21 cellular contexts compared by ENCODE assay signal in the genomic region with DNA sequence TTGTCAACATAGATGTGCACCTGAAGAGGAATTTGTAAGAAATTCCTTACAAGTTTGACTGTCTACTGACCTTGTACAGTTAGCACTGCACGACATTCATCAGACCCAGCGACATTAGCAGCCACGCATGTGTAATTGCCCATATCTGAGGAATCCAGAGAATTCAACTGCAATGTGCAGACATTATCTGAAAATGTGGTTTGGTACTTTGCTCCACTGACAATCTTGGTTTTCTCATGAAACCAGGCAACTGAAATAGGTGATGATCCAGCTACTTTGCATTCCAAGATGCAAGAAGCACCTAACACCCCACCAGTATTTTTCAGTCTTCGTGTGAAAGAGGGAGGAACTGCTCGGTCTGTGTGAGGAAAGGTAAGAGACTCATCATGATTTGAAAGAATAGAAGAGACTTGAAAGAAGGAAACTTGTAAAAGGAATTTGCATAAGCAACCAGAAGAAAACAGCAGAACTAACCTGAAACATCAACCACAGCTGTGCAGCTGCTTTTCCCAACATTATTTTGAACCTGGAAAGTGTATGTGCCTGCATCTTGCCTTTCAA.
"Had no signal": no experiment of that assay in that cellular context is flagged by ENCODE, and none has a peak within 500 bp of the region (broad histone marks: within the 10 kb centered on the region; RNA-seq: fewer than 3 reads in every experiment).

No MANE protein-coding gene starts in this region.

- H3K4me3 Mint-ChIP-seq: activated CD8-positive, alpha-beta T cell treated with anti-CD3 and anti-CD28 coated beads for 36 hours; activated T-cell treated with anti-CD3 and anti-CD28 coated beads, Interleukin-2, amount 50 U/mL, for 4 hours; activated T-helper 17 cell treated with anti-CD3 and anti-CD28 coated beads, Interleukin-2, amount 50 U/mL, for 72 hours; naive thymus-derived CD4-positive, alpha-beta T cell had no signal

- ATAC-seq: activated CD8-positive, alpha-beta T cell treated with anti-CD3 and anti-CD28 coated beads for 36 hours; activated naive CD4-positive, alpha-beta T cell treated with anti-CD3 and anti-CD28 coated beads, Interleukin-2, amount 50 U/mL, for 72 hours; activated T-cell treated with anti-CD3 and anti-CD28 coated beads, Interleukin-2, amount 50 U/mL, for 4 hours; activated T-helper 17 cell treated with anti-CD3 and anti-CD28 coated beads, Interleukin-2, amount 50 U/mL, for 72 hours; body of pancreas; naive thymus-derived CD4-positive, alpha-beta T cell had no signal

- H3K27ac ChIP-seq: body of pancreas, coronary artery, dorsolateral prefrontal cortex, ovary, sigmoid colon, tibial nerve had no signal

- H3K27me3 ChIP-seq: body of pancreas, ovary, sigmoid colon, tibial nerve had no signal

- H3K9me3 Mint-ChIP-seq: activated CD8-positive, alpha-beta T cell treated with anti-CD3 and anti-CD28 coated beads for 36 hours; activated naive CD4-positive, alpha-beta T cell treated with anti-CD3 and anti-CD28 coated beads, Interleukin-2, amount 50 U/mL, for 72 hours; activated T-cell treated with anti-CD3 and anti-CD28 coated beads, Interleukin-2, amount 50 U/mL, for 4 hours had no signal

- H3K4me1 Mint-ChIP-seq: activated T-helper 17 cell treated with anti-CD3 and anti-CD28 coated beads, Interleukin-2, amount 50 U/mL, for 72 hours; naive thymus-derived CD4-positive, alpha-beta T cell had no signal

- H3K4me1 ChIP-seq: body of pancreas, sigmoid colon, tibial nerve had no signal

- H3K4me3 ChIP-seq: body of pancreas, coronary artery, dorsolateral prefrontal cortex, ovary, sigmoid colon, tibial nerve had no signal

- H3K27ac Mint-ChIP-seq: activated CD8-positive, alpha-beta T cell treated with anti-CD3 and anti-CD28 coated beads for 36 hours; activated naive CD4-positive, alpha-beta T cell treated with anti-CD3 and anti-CD28 coated beads, Interleukin-2, amount 50 U/mL, for 72 hours; activated T-helper 17 cell treated with anti-CD3 and anti-CD28 coated beads, Interleukin-2, amount 50 U/mL, for 72 hours; naive thymus-derived CD4-positive, alpha-beta T cell; progenitor cell of endocrine pancreas had no signal

- H3K36me3 ChIP-seq: ovary, sigmoid colon, tibial nerve had no signal

- DNase-seq: activated CD4-positive, alpha-beta T cell treated with anti-CD3 and anti-CD28 coated beads, Interleukin-2, amount 50 U/mL, for 1 hour; activated CD4-positive, CD25-positive, alpha-beta regulatory T cell treated with anti-CD3 and anti-CD28 coated beads, Interleukin-2, amount 50 U/mL, for 72 hours; activated CD8-positive, alpha-beta T cell treated with anti-CD3 and anti-CD28 coated beads for 36 hours; activated T-cell treated with anti-CD3 and anti-CD28 coated beads, Interleukin-2, amount 50 U/mL, for 4 hours; body of pancreas; dorsolateral prefrontal cortex; effector memory CD4-positive, alpha-beta T cell; kidney glomerular epithelial cell; mammary epithelial cell; naive thymus-derived CD4-positive, alpha-beta T cell; ovary; retina; sigmoid colon; small intestine; stimulated activated naive CD4-positive, alpha-beta T cell treated with Interleukin-2 at 50 U/mL for 16 hours; T-helper 2 cell had no signal

- H3K9me3 ChIP-seq: body of pancreas had no signal
